In genomic region chr11:101321222-101321621, GRCh38 we compare ENCODE assay signal across 28 cellular contexts.
DNase-seq lines count a peak whose midpoint lies in the region; ATAC-seq, FAIRE-seq and TF ChIP-seq lines count a peak whose summit lies in the region.
"Had no signal": no experiment of that assay in that cellular context is flagged by ENCODE, and none has a peak within 500 bp of the region (broad histone marks: within the 10 kb centered on the region; RNA-seq: fewer than 3 reads in every experiment).

No MANE protein-coding gene starts in this region.

- TF ChIP-seq POLR2A in thyroid gland (IDR thresholded peaks at IDR 0.05), result no peak

- H3K27me3 Mint-ChIP-seq in GM23338 (ENCODE audit: insufficient read depth, low read depth, poor library complexity), result no peaks in the 10 kb centered on the region
- H3K27me3 Mint-ChIP-seq: activated CD8-positive, alpha-beta T cell treated with anti-CD3 and anti-CD28 coated beads for 36 hours; activated T-helper 17 cell treated with anti-CD3 and anti-CD28 coated beads, Interleukin-2, amount 50 U/mL, for 72 hours; effector memory CD8-positive, alpha-beta T cell; stimulated activated naive CD8-positive, alpha-beta T cell treated with anti-CD3 and anti-CD28 coated beads, Interleukin-15, Interleukin-2, amounts not matched to agents 100 ng/mL and 50 ng/mL, for 24 hours had no signal

- H3K79me2 ChIP-seq in GM23338 (replicated peaks; ENCODE audit: insufficient read depth) (no peaks in the 10 kb centered on the region), Karpas-422 (ENCODE audit: low read length) (no peaks in the 10 kb centered on the region)

- no peak overlapping the region for H3K4me3 Mint-ChIP-seq in GM23338
- H3K4me3 Mint-ChIP-seq: activated CD8-positive, alpha-beta T cell treated with anti-CD3 and anti-CD28 coated beads for 36 hours; activated T-helper 17 cell treated with anti-CD3 and anti-CD28 coated beads, Interleukin-2, amount 50 U/mL, for 72 hours; effector memory CD8-positive, alpha-beta T cell; natural killer cell; stimulated activated naive CD8-positive, alpha-beta T cell treated with anti-CD3 and anti-CD28 coated beads, Interleukin-15, Interleukin-2, amounts not matched to agents 100 ng/mL and 50 ng/mL, for 24 hours had no signal

- H3K4me3 ChIP-seq in GM23338, result no peak overlapping the region
- no peak overlapping the region for H3K4me3 ChIP-seq in thyroid gland (replicated peaks in 1 of 3)
- no peak overlapping the region for H3K4me3 ChIP-seq in Karpas-422 (ENCODE audit: low read length)
- H3K4me3 ChIP-seq: BLaER1, coronary artery, esophagus muscularis mucosa, left ventricle myocardium inferior, SJSA1, thoracic aorta had no signal

- no peaks in the 10 kb centered on the region for H3K9me3 ChIP-seq in thyroid gland
- peaks cover 71% of the 10 kb centered on the region for H3K9me3 ChIP-seq in Karpas-422 (ENCODE audit: low read length)
- H3K9me3 ChIP-seq: BLaER1, esophagus muscularis mucosa, left ventricle myocardium inferior, SJSA1, thoracic aorta had no signal

- no peak overlapping the region for H3K4me2 ChIP-seq in GM23338
- no peak overlapping the region for H3K4me2 ChIP-seq in Karpas-422 (ENCODE audit: low read depth, low read length, poor library complexity, severe bottlenecking)
- H3K4me2 ChIP-seq: BLaER1 had no signal

- H3K9me2 ChIP-seq in GM23338 (ENCODE audit: insufficient read depth), result peaks cover 6% of the 10 kb centered on the region; the same call in 1 of the 2 replicates
- H3K9me2 ChIP-seq in Karpas-422 (replicated peaks; ENCODE audit: insufficient read depth, low read length), result no peaks in the 10 kb centered on the region

- no peaks in the 10 kb centered on the region for H3F3A ChIP-seq in GM23338 (replicated peaks; ENCODE audit: low read depth)

- WGBS in thyroid gland, 2 donors, result 39 to 57% methylated on average over 3 of the region's 3 CpGs

- intact Hi-C loops in thyroid gland (cut with DNase I), result no loop called here

- peak; percentile 54 for DNase-seq in GM23338 (ENCODE audit: low spot score)
- DNase-seq in SK-MEL-5 (ENCODE audit: low read depth, low spot score), result peak; percentile 8
- peak; percentile 17 for DNase-seq in iPS DF 19.7 (ENCODE audit: low read depth, low spot score)
- DNase-seq in thyroid gland, result peak; percentile 65 to 81
- DNase-seq in Karpas-422, result no peak
- no peak for DNase-seq in T-helper 9 cell
- no peak for DNase-seq in urothelium cell line (ENCODE audit: low spot score)
- DNase-seq: activated CD8-positive, alpha-beta T cell treated with anti-CD3 and anti-CD28 coated beads for 36 hours; anterior cingulate cortex; DMS53; effector memory CD8-positive, alpha-beta T cell; left ventricle myocardium inferior; natural killer cell; NCI-H1092 treated with DMSO at 0.1 percent for 48 hours; NCI-H187 treated with DMSO at 0.1 percent for 48 hours; NCI-H69; T-helper 1 cell had no signal

- H3K9ac ChIP-seq in Karpas-422 (ENCODE audit: low read length), result no peak overlapping the region
- H3K9ac ChIP-seq: BLaER1 had no signal

- H3K4me1 Mint-ChIP-seq in GM23338, result no peaks in the 10 kb centered on the region
- H3K4me1 Mint-ChIP-seq: activated T-helper 17 cell treated with anti-CD3 and anti-CD28 coated beads, Interleukin-2, amount 50 U/mL, for 72 hours; natural killer cell had no signal

- no peaks in the 10 kb centered on the region for H4K20me1 ChIP-seq in GM23338 (replicated peaks; ENCODE audit: insufficient read depth)
- no peaks in the 10 kb centered on the region for H4K20me1 ChIP-seq in Karpas-422 (ENCODE audit: insufficient read depth, low read depth, low read length)
- H4K20me1 ChIP-seq: BLaER1 had no signal

- no peaks in the 10 kb centered on the region for H3K9me3 Mint-ChIP-seq in GM23338

- no peaks in the 10 kb centered on the region for H3K27me3 ChIP-seq in GM23338 (ENCODE audit: insufficient read depth)
- no peaks in the 10 kb centered on the region for H3K27me3 ChIP-seq in thyroid gland
- no peaks in the 10 kb centered on the region for H3K27me3 ChIP-seq in Karpas-422 (ENCODE audit: low read length)
- H3K27me3 ChIP-seq: BLaER1, esophagus muscularis mucosa, SJSA1 had no signal

- TF ChIP-seq CTCF in GM23338 (conservative IDR thresholded peaks at IDR 0.05; ENCODE audit: low read depth in 2 of 2) (peak; percentile 42 to 57), thyroid gland (IDR thresholded peaks at IDR 0.05) (no peak)

- H3K36me3 ChIP-seq in GM23338 (ENCODE audit: insufficient read depth) (no peaks in the 10 kb centered on the region), thyroid gland (no peaks in the 10 kb centered on the region), Karpas-422 (ENCODE audit: insufficient read depth, low read length) (no peaks in the 10 kb centered on the region)
- H3K36me3 ChIP-seq: BLaER1, esophagus muscularis mucosa, left ventricle myocardium inferior, SJSA1, thoracic aorta had no signal

- H2AFZ ChIP-seq in GM23338, result peak overlapping the region; percentile 73; the same call in 1 of the 2 replicates
- H2AFZ ChIP-seq in Karpas-422 (ENCODE audit: low read length), result no peak overlapping the region

- in situ Hi-C loops in SK-MEL-5 (cut with HindIII; ENCODE audit: low pct_unique_long_range_greater_than_20kb, low sequenced_read_pairs), result no loop called here

- no peaks in the 10 kb centered on the region for H3K36me3 Mint-ChIP-seq in GM23338 (ENCODE audit: low read depth)
- H3K36me3 Mint-ChIP-seq: activated naive CD4-positive, alpha-beta T cell treated with anti-CD3 and anti-CD28 coated beads, Interleukin-2, amount 50 U/mL, for 72 hours; natural killer cell had no signal

- H3K27ac ChIP-seq in GM23338 (ENCODE audit: low read depth) (no peak overlapping the region), thyroid gland (peak overlapping the region in 1 of 3 donors; percentile 43), Karpas-422 (ENCODE audit: low read length) (no peak overlapping the region)
- H3K27ac ChIP-seq: BLaER1, coronary artery, esophagus muscularis mucosa, left ventricle myocardium inferior, SJSA1, thoracic aorta had no signal

- no peak for FAIRE-seq in urothelium cell line (lab: Jason Lieb, UNC)
- FAIRE-seq: frontal cortex, G401.6, TTC549 had no signal

- no peak overlapping the region for H3K27ac Mint-ChIP-seq in GM23338
- H3K27ac Mint-ChIP-seq: activated CD8-positive, alpha-beta T cell treated with anti-CD3 and anti-CD28 coated beads for 36 hours; activated naive CD4-positive, alpha-beta T cell treated with anti-CD3 and anti-CD28 coated beads, Interleukin-2, amount 50 U/mL, for 72 hours; activated T-helper 17 cell treated with anti-CD3 and anti-CD28 coated beads, Interleukin-2, amount 50 U/mL, for 72 hours; effector memory CD8-positive, alpha-beta T cell; natural killer cell; stimulated activated naive CD8-positive, alpha-beta T cell treated with anti-CD3 and anti-CD28 coated beads, Interleukin-15, Interleukin-2, amounts not matched to agents 100 ng/mL and 50 ng/mL, for 24 hours had no signal

- H3K4me1 ChIP-seq in GM23338 (ENCODE audit: insufficient read depth) (no peaks in the 10 kb centered on the region), thyroid gland (no peaks in the 10 kb centered on the region), Karpas-422 (ENCODE audit: low read length) (no peaks in the 10 kb centered on the region)
- H3K4me1 ChIP-seq: BLaER1, esophagus muscularis mucosa, left ventricle myocardium inferior, SJSA1 had no signal

- ATAC-seq in GM23338, result peak; percentile 60; the same call in 2 of the 3 replicates
- ATAC-seq: activated CD8-positive, alpha-beta T cell treated with anti-CD3 and anti-CD28 coated beads for 36 hours; activated naive CD4-positive, alpha-beta T cell treated with anti-CD3 and anti-CD28 coated beads, Interleukin-2, amount 50 U/mL, for 72 hours; activated T-helper 17 cell treated with anti-CD3 and anti-CD28 coated beads, Interleukin-2, amount 50 U/mL, for 72 hours; effector memory CD8-positive, alpha-beta T cell; natural killer cell had no signal

TF ChIP-seq in GM23338, 12 proteins besides CTCF, POLR2A, EP300 and RAD21:
- no peak for TF ChIP-seq NANOG (IDR thresholded peaks at IDR 0.05; ENCODE audit: borderline replicate concordance)
- TF ChIP-seq ZNF114 (CRISPR knock-in tag; IDR thresholded peaks at IDR 0.05), result no peak
- no peak for TF ChIP-seq EZH2phosphoT487 (IDR thresholded peaks at IDR 0.05; ENCODE audit: unreplicated experiment)
- no peak for TF ChIP-seq JUNB (IDR thresholded peaks at IDR 0.05; ENCODE audit: unreplicated experiment)
- TF ChIP-seq EZH2 (IDR thresholded peaks at IDR 0.05; ENCODE audit: low read depth, unreplicated experiment), result no peak
- no peak for TF ChIP-seq STAT1 (IDR thresholded peaks at IDR 0.05; ENCODE audit: unreplicated experiment)
- TF ChIP-seq ETS1 (IDR thresholded peaks at IDR 0.05), result no peak
- no peak for TF ChIP-seq CREB1 (CRISPR knock-in tag; IDR thresholded peaks at IDR 0.05; ENCODE audit: low read depth)

Comparison
In these comparisons a context has a peak if more than half of its experiments do, and no peak if none do; other contexts are left out.
1. DNase-seq: peak in GM23338 (single experiment), SK-MEL-5 (single experiment), iPS DF 19.7 (single experiment) and thyroid gland (2 of 2); none in Karpas-422 (single experiment), T-helper 9 cell (single experiment) and urothelium cell line (single experiment).
2. CTCF ChIP-seq: peak in GM23338 (2 of 2); none in thyroid gland (0 of 6).